11 cellular contexts compared by ENCODE assay signal in the genomic region with DNA sequence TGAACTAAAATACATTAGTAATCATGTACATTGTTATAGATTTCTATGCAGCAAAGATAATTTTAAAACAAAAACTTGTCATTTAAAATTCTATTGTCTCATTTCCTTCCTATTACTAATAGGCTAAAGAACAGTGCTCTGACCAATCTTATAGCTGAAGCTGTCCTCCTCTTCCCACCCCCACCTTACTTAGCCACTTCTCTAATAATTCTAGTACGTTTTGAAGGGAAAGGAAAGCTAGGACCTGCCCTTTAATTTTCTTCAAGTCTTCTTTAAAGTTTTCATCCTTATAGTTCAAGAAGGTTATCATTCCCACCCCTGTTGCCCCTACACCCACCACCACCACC.
DNase-seq lines count a peak whose midpoint lies in the region; ATAC-seq and TF ChIP-seq lines count a peak whose summit lies in the region.
"Had no signal": no experiment of that assay in that cellular context is flagged by ENCODE, and none has a peak within 500 bp of the region (broad histone marks: within the 10 kb centered on the region; RNA-seq: fewer than 3 reads in every experiment).

No MANE protein-coding gene starts in this region.

- peak overlapping the region; percentile 17 for H3K27ac Mint-ChIP-seq in activated naive CD8-positive, alpha-beta T cell
- no peak overlapping the region for H3K27ac Mint-ChIP-seq in activated naive CD8-positive, alpha-beta T cell treated with anti-CD3 and anti-CD28 coated beads for 36 hours
- H3K27ac Mint-ChIP-seq in effector memory CD8-positive, alpha-beta T cell = peak overlapping the region; percentile 13 to 76
- H3K27ac Mint-ChIP-seq in naive thymus-derived CD4-positive, alpha-beta T cell = peak overlapping the region in 3 of 9 donors; percentile 14 to 81 (median 49)

- TF ChIP-seq CTCF in tibial artery (IDR thresholded peaks at IDR 0.05) (no peak), BE2C (IDR thresholded peaks at IDR 0.05; ENCODE audit: low read depth, low read length) (no peak)

- no peaks in the 10 kb centered on the region for H3K36me3 ChIP-seq in naive thymus-derived CD4-positive, alpha-beta T cell (ENCODE audit: control insufficient read depth in 2 of 3, insufficient read depth in 3 of 3, low read length in 3 of 3)
- H3K36me3 ChIP-seq in tibial artery (no peaks in the 10 kb centered on the region), BE2C (no peaks in the 10 kb centered on the region)

- no peaks in the 10 kb centered on the region for H3K9me3 ChIP-seq in naive thymus-derived CD4-positive, alpha-beta T cell (ENCODE audit: control insufficient read depth in 2 of 3, low read length in 3 of 3)
- H3K9me3 ChIP-seq in tibial artery (no peaks in the 10 kb centered on the region), BE2C (no peaks in the 10 kb centered on the region)
- H3K9me3 ChIP-seq: MG63 had no signal

- no peak for DNase-seq in activated naive CD8-positive, alpha-beta T cell treated with anti-CD3 and anti-CD28 coated beads for 36 hours
- DNase-seq in effector memory CD8-positive, alpha-beta T cell = no peak
- no peak for DNase-seq in naive thymus-derived CD4-positive, alpha-beta T cell
- DNase-seq in tibial artery (no peak), BE2C (no peak)
- DNase-seq in activated CD4-positive, alpha-beta T cell treated with anti-CD3 and anti-CD28 coated beads for 48 hours = no peak
- DNase-seq: Calu3 had no signal

- intact Hi-C loops in naive thymus-derived CD4-positive, alpha-beta T cell (cut with micrococcal nuclease) = no loop called here
- intact Hi-C loops in tibial artery (cut with DNase I; ENCODE audit: low total_unique reads) = no loop called here

- ATAC-seq in effector memory CD8-positive, alpha-beta T cell (replicated peaks) = no peak
- ATAC-seq in naive thymus-derived CD4-positive, alpha-beta T cell = peak; percentile 62
- no peak for ATAC-seq in GM21825 (IDR thresholded peaks at IDR 0.05; ENCODE audit: unreplicated experiment)

- H3K9me3 Mint-ChIP-seq in activated naive CD8-positive, alpha-beta T cell (ENCODE audit: low read depth) = no peaks in the 10 kb centered on the region
- H3K9me3 Mint-ChIP-seq in activated naive CD8-positive, alpha-beta T cell treated with anti-CD3 and anti-CD28 coated beads for 36 hours = no peaks in the 10 kb centered on the region
- H3K9me3 Mint-ChIP-seq in effector memory CD8-positive, alpha-beta T cell = no peaks in the 10 kb centered on the region
- H3K9me3 Mint-ChIP-seq in naive thymus-derived CD4-positive, alpha-beta T cell = no peaks in the 10 kb centered on the region

- H3K4me3 Mint-ChIP-seq in activated naive CD8-positive, alpha-beta T cell = no peak overlapping the region
- no peak overlapping the region for H3K4me3 Mint-ChIP-seq in activated naive CD8-positive, alpha-beta T cell treated with anti-CD3 and anti-CD28 coated beads for 36 hours
- peak overlapping the region; percentile 10 to 59 for H3K4me3 Mint-ChIP-seq in effector memory CD8-positive, alpha-beta T cell
- H3K4me3 Mint-ChIP-seq in naive thymus-derived CD4-positive, alpha-beta T cell = peak overlapping the region in 3 of 10 donors; percentile 9 to 57 (median 18)

- POLR2A ChIA-PET in naive thymus-derived CD4-positive, alpha-beta T cell (lab: Charles Lee) = no interaction called here

- no peaks in the 10 kb centered on the region for H3K27me3 ChIP-seq in naive thymus-derived CD4-positive, alpha-beta T cell (ENCODE audit: control insufficient read depth in 2 of 2, insufficient read depth in 2 of 2, low read length in 2 of 2)
- H3K27me3 ChIP-seq in tibial artery (no peaks in the 10 kb centered on the region), BE2C (no peaks in the 10 kb centered on the region)
- H3K27me3 ChIP-seq: MG63 had no signal

- peaks cover 48 to 62% of the 10 kb centered on the region in 2 donors for H3K4me1 ChIP-seq in naive thymus-derived CD4-positive, alpha-beta T cell (ENCODE audit: control insufficient read depth in 2 of 2, insufficient read depth in 2 of 2, low read length in 2 of 2)
- H3K4me1 ChIP-seq in tibial artery (peaks cover 0 to 97% (median 71%) of the 10 kb centered on the region in 4 donors), BE2C (peaks cover 15% of the 10 kb centered on the region; the same call in 1 of the 2 replicates)

- H3K27ac ChIP-seq in naive thymus-derived CD4-positive, alpha-beta T cell (ENCODE audit: low read depth, low read length) = no peak overlapping the region
- H3K27ac ChIP-seq in tibial artery = peak overlapping the region; percentile 19 to 24
- H3K27ac ChIP-seq: VCaP had no signal

- H3K36me3 Mint-ChIP-seq in activated naive CD8-positive, alpha-beta T cell = peaks cover 5% of the 10 kb centered on the region
- peaks cover 5% of the 10 kb centered on the region for H3K36me3 Mint-ChIP-seq in activated naive CD8-positive, alpha-beta T cell treated with anti-CD3 and anti-CD28 coated beads for 36 hours
- peaks cover 5% of the 10 kb centered on the region for H3K36me3 Mint-ChIP-seq in effector memory CD8-positive, alpha-beta T cell (ENCODE audit: insufficient read depth)
- peaks cover 0 to 9% (median 3%) of the 10 kb centered on the region in 5 donors for H3K36me3 Mint-ChIP-seq in naive thymus-derived CD4-positive, alpha-beta T cell

- H3K4me3 ChIP-seq in naive thymus-derived CD4-positive, alpha-beta T cell (ENCODE audit: low read length) = no peak overlapping the region
- no peak overlapping the region for H3K4me3 ChIP-seq in tibial artery
- no peak overlapping the region for H3K4me3 ChIP-seq in BE2C (ENCODE audit: low read depth, low read length)
- H3K4me3 ChIP-seq: MG63 had no signal

- peaks cover 88% of the 10 kb centered on the region for H3K4me1 Mint-ChIP-seq in activated naive CD8-positive, alpha-beta T cell (ENCODE audit: low read depth)
- peaks cover 77% of the 10 kb centered on the region for H3K4me1 Mint-ChIP-seq in activated naive CD8-positive, alpha-beta T cell treated with anti-CD3 and anti-CD28 coated beads for 36 hours
- peaks cover 69 to 78% of the 10 kb centered on the region in 2 donors for H3K4me1 Mint-ChIP-seq in effector memory CD8-positive, alpha-beta T cell (ENCODE audit: low read depth in 2 of 2)
- peaks cover 63 to 97% (median 91%) of the 10 kb centered on the region in 7 donors for H3K4me1 Mint-ChIP-seq in naive thymus-derived CD4-positive, alpha-beta T cell

- CTCF ChIA-PET in naive thymus-derived CD4-positive, alpha-beta T cell (lab: Charles Lee) = no interaction called here

- H3K27me3 Mint-ChIP-seq in activated naive CD8-positive, alpha-beta T cell = no peaks in the 10 kb centered on the region
- no peaks in the 10 kb centered on the region for H3K27me3 Mint-ChIP-seq in activated naive CD8-positive, alpha-beta T cell treated with anti-CD3 and anti-CD28 coated beads for 36 hours
- H3K27me3 Mint-ChIP-seq in effector memory CD8-positive, alpha-beta T cell = no peaks in the 10 kb centered on the region
- no peaks in the 10 kb centered on the region for H3K27me3 Mint-ChIP-seq in naive thymus-derived CD4-positive, alpha-beta T cell

Comparison
In these comparisons a context has a peak if more than half of its experiments do, and no peak if none do; other contexts are left out.
1. H3K4me3 Mint-ChIP-seq: peak in effector memory CD8-positive, alpha-beta T cell (2 of 2); none in activated naive CD8-positive, alpha-beta T cell (single experiment) and activated naive CD8-positive, alpha-beta T cell treated with anti-CD3 and anti-CD28 coated beads for 36 hours (single experiment).